In the genomic region with DNA sequence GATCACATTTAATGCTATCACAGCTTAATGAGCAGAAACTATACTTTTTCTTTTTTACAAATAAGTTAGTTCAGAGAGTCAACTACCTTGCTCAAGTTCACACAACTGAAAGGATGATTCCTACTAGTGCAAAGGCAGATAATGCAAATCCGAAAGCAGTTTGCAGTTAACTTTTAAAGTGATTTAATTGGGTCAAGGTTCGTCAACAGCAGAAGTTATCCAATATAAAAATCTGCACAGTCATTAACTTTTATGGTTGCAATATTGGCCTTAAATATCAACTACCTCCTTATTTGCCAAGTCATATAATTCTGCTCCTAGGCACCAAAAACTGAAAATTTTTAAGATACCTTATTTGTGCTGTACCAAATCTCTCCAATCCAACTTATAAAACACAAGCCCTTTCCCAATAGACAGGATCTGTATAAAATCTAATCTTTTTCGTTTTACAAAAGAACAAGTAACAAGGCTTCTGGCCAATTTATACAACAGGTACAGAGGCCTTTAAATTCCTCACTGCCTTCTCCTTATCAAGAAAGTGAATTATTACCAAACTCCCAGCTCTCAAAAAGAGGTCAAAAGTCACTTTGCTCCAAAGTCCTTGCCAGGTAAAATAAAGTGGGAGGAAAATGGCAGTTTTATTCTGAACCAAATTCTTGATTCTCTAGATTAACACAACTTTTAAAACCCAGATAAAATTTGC, we compare ENCODE assay signal across 16 cellular contexts.
"Had no signal": no experiment of that assay in that cellular context is flagged by ENCODE, and none has a peak within 500 bp of the region (broad histone marks: within the 10 kb centered on the region; RNA-seq: fewer than 3 reads in every experiment).

No MANE protein-coding gene starts in this region.

- H3K27ac ChIP-seq: dorsolateral prefrontal cortex, gastroesophageal sphincter, ovary, uterus had no signal

- DNase-seq: activated CD4-positive, alpha-beta T cell treated with anti-CD3 and anti-CD28 coated beads, Interleukin-2, amount 50 U/mL, for 1 hour; activated naive CD4-positive, alpha-beta T cell treated with Interleukin-2 at 50 U/mL for 16 hours; dorsolateral prefrontal cortex; erythroblast; left ventricle myocardium superior; mesendoderm; ovary; stimulated activated CD4-positive, alpha-beta T cell treated with anti-CD3 and anti-CD28 coated beads, Interleukin-12 subunit alpha, Interleukin-12 subunit beta, amount 100 ng/mL, for 4 hours; stimulated activated CD4-positive, alpha-beta T cell treated with anti-CD3 and anti-CD28 coated beads, Interleukin-2, amount 100 ng/mL, for 24 hours; uterus had no signal

- H3K27ac Mint-ChIP-seq: activated T-helper 17 cell treated with anti-CD3 and anti-CD28 coated beads, Interleukin-2, amount 50 U/mL, for 72 hours; T-helper 2 cell treated with Interferon-gamma antibody and Interleukin-4, amounts not matched to agents 5 μg/mL and 100 μg/mL, for 36 hours had no signal

- H3K36me3 ChIP-seq: gastroesophageal sphincter, ovary, uterus had no signal

- FAIRE-seq: astrocyte, islet of Langerhans had no signal

- H3K4me3 Mint-ChIP-seq: activated T-helper 17 cell treated with anti-CD3 and anti-CD28 coated beads, Interleukin-2, amount 50 U/mL, for 72 hours; neural crest cell; T-helper 2 cell treated with Interferon-gamma antibody and Interleukin-4, amounts not matched to agents 5 μg/mL and 100 μg/mL, for 36 hours had no signal

- H3K27me3 ChIP-seq: dorsolateral prefrontal cortex, gastroesophageal sphincter, ovary, uterus had no signal

- H3K9me3 ChIP-seq: gastroesophageal sphincter, ovary, uterus had no signal

- H3K9me3 Mint-ChIP-seq: activated T-helper 17 cell treated with anti-CD3 and anti-CD28 coated beads, Interleukin-2, amount 50 U/mL, for 72 hours; T-helper 2 cell treated with Interferon-gamma antibody and Interleukin-4, amounts not matched to agents 5 μg/mL and 100 μg/mL, for 36 hours had no signal

- H3K27me3 Mint-ChIP-seq: activated T-helper 17 cell treated with anti-CD3 and anti-CD28 coated beads, Interleukin-2, amount 50 U/mL, for 72 hours had no signal

- H3K4me3 ChIP-seq: dorsolateral prefrontal cortex, gastroesophageal sphincter, ovary, uterus had no signal

- ATAC-seq: activated T-helper 17 cell treated with anti-CD3 and anti-CD28 coated beads, Interleukin-2, amount 50 U/mL, for 72 hours; gastroesophageal sphincter; left ventricle myocardium superior had no signal

- H3K4me1 Mint-ChIP-seq: activated T-helper 17 cell treated with anti-CD3 and anti-CD28 coated beads, Interleukin-2, amount 50 U/mL, for 72 hours had no signal

- H3K4me1 ChIP-seq: gastroesophageal sphincter, uterus had no signal
